In the genomic region with DNA sequence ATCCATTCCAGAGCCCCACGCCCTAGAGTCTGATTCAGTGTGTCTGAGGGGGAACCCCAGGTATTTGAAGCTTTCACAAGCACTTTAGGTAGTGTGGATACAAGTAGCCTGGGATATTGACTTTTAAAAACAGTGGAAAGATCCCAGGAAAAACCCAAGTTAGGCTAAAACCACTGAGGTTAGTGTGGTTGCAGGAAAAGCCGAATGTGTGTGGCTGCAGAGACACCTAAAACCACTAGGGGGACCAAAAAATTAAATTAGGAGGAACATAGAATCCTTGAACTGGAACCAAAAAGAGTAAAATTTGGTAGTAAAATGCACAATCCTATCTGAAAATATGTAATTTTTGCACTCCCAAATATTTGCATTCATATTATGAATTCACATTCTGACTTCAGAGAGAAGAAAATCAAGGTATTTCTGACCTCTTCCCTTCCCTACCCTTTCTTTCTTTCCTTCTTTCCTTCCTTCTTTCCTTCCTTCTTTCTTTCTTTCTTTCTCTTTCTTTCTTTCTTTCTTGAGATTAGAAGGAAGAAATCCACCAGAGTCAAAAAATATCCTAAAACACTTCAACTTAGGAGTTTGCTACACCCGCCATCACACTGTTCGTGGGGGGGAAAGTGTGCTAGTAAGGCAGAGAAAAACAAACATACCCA, we compare ENCODE assay signal across 8 cellular contexts.
DNase-seq lines count a peak whose midpoint lies in the region; ATAC-seq and TF ChIP-seq lines count a peak whose summit lies in the region.

No MANE protein-coding gene starts in this region.

- peak; percentile 52 for TF ChIP-seq CTCF in WERI-Rb-1 (IDR thresholded peaks at IDR 0.05; ENCODE audit: low read depth, low read length)

- no peaks in the 10 kb centered on the region for H3K36me3 ChIP-seq in WERI-Rb-1

- H3K27me3 ChIP-seq in WERI-Rb-1 (ENCODE audit: insufficient read depth, low read depth, severe bottlenecking): no peaks in the 10 kb centered on the region

- no peaks in the 10 kb centered on the region for H3K9me3 ChIP-seq in WERI-Rb-1 (ENCODE audit: severe bottlenecking)

- peak; percentile 51 for ATAC-seq in GM19043 (IDR thresholded peaks at IDR 0.05; ENCODE audit: low read depth, unreplicated experiment)
- ATAC-seq in HG03460 (IDR thresholded peaks at IDR 0.05; ENCODE audit: unreplicated experiment): peak; percentile 69

- H3K4me3 ChIP-seq in WERI-Rb-1 (ENCODE audit: low read depth, low read length): no peak overlapping the region

- no peak overlapping the region for H3K27ac ChIP-seq in WERI-Rb-1

- DNase-seq in NCI-H1436 (lab: John Stamatoyannopoulos, UW): peak; percentile 17
- DNase-seq in NCI-H1436 treated with DMSO at 0.1 percent for 48 hours (lab: John Stamatoyannopoulos, UW): no peak
- DNase-seq in WERI-Rb-1: no peak
- peak; percentile 13 for DNase-seq in left kidney (ENCODE audit: low read depth, low spot score)
- DNase-seq in C1 segment of cervical spinal cord (lab: John Stamatoyannopoulos, UW): no peak
- DNase-seq in Ammon's horn (ENCODE audit: low spot score): no peak

Comparison
In these comparisons a context has a peak if more than half of its experiments do, and no peak if none do; other contexts are left out.
1. DNase-seq: peak in NCI-H1436 (single experiment) and left kidney (single experiment); none in NCI-H1436 treated with DMSO at 0.1 percent for 48 hours (single experiment), WERI-Rb-1 (single experiment), C1 segment of cervical spinal cord (0 of 14) and Ammon's horn (single experiment).